In the genomic region with DNA sequence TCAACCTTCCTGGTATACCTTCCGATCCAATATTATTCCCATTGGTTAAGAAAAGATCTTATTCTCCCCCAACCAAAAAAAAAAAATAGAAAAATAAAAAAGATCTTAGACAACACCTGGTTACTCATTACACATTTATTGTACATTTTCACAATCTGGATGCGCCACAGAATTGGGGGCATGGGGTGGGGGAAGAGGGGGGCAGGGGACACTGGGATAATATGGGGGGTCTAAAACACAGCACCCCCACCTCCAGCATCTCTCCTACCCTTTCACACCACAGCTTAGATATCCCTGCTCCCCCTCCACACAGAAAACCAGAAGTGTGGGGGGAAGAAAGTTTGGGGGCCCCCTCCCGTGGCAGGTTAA, we compare ENCODE assay signal across 1 cellular context.
TF ChIP-seq lines count a peak whose summit lies in the region.

No MANE protein-coding gene starts in this region.

TF ChIP-seq in WTC11, 78 proteins besides CTCF, POLR2A, EP300 and RAD21 (continued from another document):
- TF ChIP-seq ZNF396 (CRISPR knock-in tag; IDR thresholded peaks at IDR 0.05; ENCODE audit: borderline replicate concordance) (no peak), ZNF232 (CRISPR knock-in tag; IDR thresholded peaks at IDR 0.05) (no peak), FOXP4 (CRISPR knock-in tag; IDR thresholded peaks at IDR 0.05) (no peak), CDX4 (CRISPR knock-in tag; IDR thresholded peaks at IDR 0.05; ENCODE audit: borderline replicate concordance) (no peak), TP53 (CRISPR knock-in tag; IDR thresholded peaks at IDR 0.05) (no peak), ATF2 (CRISPR knock-in tag; IDR thresholded peaks at IDR 0.05; ENCODE audit: borderline replicate concordance, low read depth) (no peak), GABPB1 (CRISPR knock-in tag; IDR thresholded peaks at IDR 0.05) (no peak)
- TF ChIP-seq, protein P1, sequence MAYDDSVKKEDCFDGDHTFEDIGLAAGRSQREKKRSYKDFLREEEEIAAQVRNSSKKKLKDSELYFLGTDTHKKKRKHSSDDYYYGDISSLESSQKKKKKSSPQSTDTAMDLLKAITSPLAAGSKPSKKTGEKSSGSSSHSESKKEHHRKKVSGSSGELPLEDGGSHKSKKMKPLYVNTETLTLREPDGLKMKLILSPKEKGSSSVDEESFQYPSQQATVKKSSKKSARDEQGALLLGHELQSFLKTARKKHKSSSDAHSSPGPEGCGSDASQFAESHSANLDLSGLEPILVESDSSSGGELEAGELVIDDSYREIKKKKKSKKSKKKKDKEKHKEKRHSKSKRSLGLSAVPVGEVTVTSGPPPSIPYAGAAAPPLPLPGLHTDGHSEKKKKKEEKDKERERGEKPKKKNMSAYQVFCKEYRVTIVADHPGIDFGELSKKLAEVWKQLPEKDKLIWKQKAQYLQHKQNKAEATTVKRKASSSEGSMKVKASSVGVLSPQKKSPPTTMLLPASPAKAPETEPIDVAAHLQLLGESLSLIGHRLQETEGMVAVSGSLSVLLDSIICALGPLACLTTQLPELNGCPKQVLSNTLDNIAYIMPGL (CRISPR knock-in tag; IDR thresholded peaks at IDR 0.05), result no peak
